13 cellular contexts compared by ENCODE assay signal in genomic region chr2:238440331-238440730, GRCh38. TPM values are rescaled to one million over a fixed set of nuclear protein-coding genes. Genes with fewer than 3 reads are reported as not detected.
A peak's percentile ranks its signal among the peaks of the same experiment; 100 is the strongest.
DNase-seq lines count a peak whose midpoint lies in the region; ATAC-seq and TF ChIP-seq lines count a peak whose summit lies in the region.
"Had no signal": no experiment of that assay in that cellular context is flagged by ENCODE, and none has a peak within 500 bp of the region (broad histone marks: within the 10 kb centered on the region; RNA-seq: fewer than 3 reads in every experiment).

No MANE protein-coding gene starts in this region.

- H3K14ac ChIP-seq in neuronal stem cell (ENCODE audit: low read length), result no peak overlapping the region

- H3K9me2 ChIP-seq in hepatocyte (replicated peaks; ENCODE audit: insufficient read depth), result no peaks in the 10 kb centered on the region

- H3K4me1 ChIP-seq in heart left ventricle (peaks cover 0 to 40% (median 26%) of the 10 kb centered on the region in 12 donors), hepatocyte (ENCODE audit: insufficient read depth) (no peaks in the 10 kb centered on the region), tibial artery (peaks cover 0 to 25% (median 12%) of the 10 kb centered on the region in 4 donors), neuronal stem cell (ENCODE audit: control insufficient read depth in 2 of 2, insufficient read depth in 1 of 2, low read depth in 1 of 2, low read length in 2 of 2) (peaks cover 0 to 7% of the 10 kb centered on the region in 2 donors)

- H3K4me3 ChIP-seq in heart left ventricle (no peak overlapping the region), hepatocyte (no peak overlapping the region), tibial artery (no peak overlapping the region), neuronal stem cell (ENCODE audit: low read length in 2 of 2) (no peak overlapping the region)
- H3K4me3 ChIP-seq: ovary had no signal

- no peaks in the 10 kb centered on the region for H3K9me3 Mint-ChIP-seq in activated T-helper 17 cell treated with anti-CD3 and anti-CD28 coated beads, Interleukin-2, amount 50 U/mL, for 72 hours

- peaks cover 86% of the 10 kb centered on the region for H3K79me2 ChIP-seq in hepatocyte

- TF ChIP-seq CTCF in heart left ventricle (IDR thresholded peaks at IDR 0.05) (no peak), hepatocyte (IDR thresholded peaks at IDR 0.05; ENCODE audit: poor library complexity) (no peak), tibial artery (IDR thresholded peaks at IDR 0.05) (no peak)

- no peak overlapping the region for H4K91ac ChIP-seq in neuronal stem cell (ENCODE audit: low read depth, low read length, poor library complexity)

- H2AFZ ChIP-seq in hepatocyte (no peak overlapping the region), neuronal stem cell (ENCODE audit: low read length) (no peak overlapping the region)

- H3K27ac Mint-ChIP-seq in activated T-helper 17 cell treated with anti-CD3 and anti-CD28 coated beads, Interleukin-2, amount 50 U/mL, for 72 hours, result peak overlapping the region; percentile 92

- H3K23ac ChIP-seq in neuronal stem cell (ENCODE audit: low read depth, low read length, poor library complexity), result no peak overlapping the region

- H4K8ac ChIP-seq in neuronal stem cell (ENCODE audit: low read depth, low read length), result no peak overlapping the region

- TF ChIP-seq POLR2A in heart left ventricle (IDR thresholded peaks at IDR 0.05), result no peak

- H4K20me1 ChIP-seq in hepatocyte (ENCODE audit: insufficient read depth, poor library complexity, severe bottlenecking), result peaks cover 41% of the 10 kb centered on the region

- peaks cover 3% of the 10 kb centered on the region for H3K79me1 ChIP-seq in neuronal stem cell (ENCODE audit: low read depth, low read length)

- no peak overlapping the region for H3K18ac ChIP-seq in neuronal stem cell (ENCODE audit: low read length)

- H3K9ac ChIP-seq in neuronal stem cell (ENCODE audit: low read depth, low read length, poor library complexity), result no peak overlapping the region

- no peak overlapping the region for H3K4ac ChIP-seq in neuronal stem cell (ENCODE audit: low read length)

- peak overlapping the region in 11 of 12 donors; percentile 40 to 83 (median 70) for H3K27ac ChIP-seq in heart left ventricle
- peak overlapping the region; percentile 66 for H3K27ac ChIP-seq in hepatocyte
- H3K27ac ChIP-seq in tibial artery, result peak overlapping the region; percentile 34 to 57
- H3K27ac ChIP-seq in neuronal stem cell (replicated peaks; ENCODE audit: low read length), result no peak overlapping the region
- H3K27ac ChIP-seq: ovary had no signal

- H3K4me3 Mint-ChIP-seq in activated T-helper 17 cell treated with anti-CD3 and anti-CD28 coated beads, Interleukin-2, amount 50 U/mL, for 72 hours, result peak overlapping the region; percentile 77

- H2AK5ac ChIP-seq in neuronal stem cell (ENCODE audit: low read depth, low read length), result no peak overlapping the region

- intact Hi-C loops in heart left ventricle (cut with DNase I) (no loop called here), left ventricle myocardium superior (cut with micrococcal nuclease) (no loop called here), tibial artery (cut with DNase I; ENCODE audit: low total_unique reads) (no loop called here)

- H3K36me3 ChIP-seq in heart left ventricle (peaks cover 0 to 50% (median 22%) of the 10 kb centered on the region in 9 donors), hepatocyte (replicated peaks; ENCODE audit: insufficient read depth, low read depth) (no peaks in the 10 kb centered on the region), tibial artery (peaks cover 18 to 23% (median 22%) of the 10 kb centered on the region in 3 donors), neuronal stem cell (replicated peaks in 1 of 2; ENCODE audit: control insufficient read depth in 2 of 2, insufficient read depth in 2 of 2, low read length in 2 of 2) (peaks cover 18 to 82% of the 10 kb centered on the region in 2 donors)
- H3K36me3 ChIP-seq: ovary had no signal

- H2BK120ac ChIP-seq in neuronal stem cell (ENCODE audit: low read depth, low read length), result no peak overlapping the region

- H3K27me3 ChIP-seq in heart left ventricle (no peaks in the 10 kb centered on the region), hepatocyte (no peaks in the 10 kb centered on the region), tibial artery (no peaks in the 10 kb centered on the region), neuronal stem cell (ENCODE audit: control insufficient read depth in 3 of 3, insufficient read depth in 3 of 3, low read depth in 1 of 3, low read length in 3 of 3) (no peaks in the 10 kb centered on the region)
- H3K27me3 ChIP-seq: ovary had no signal

- H3K27me3 Mint-ChIP-seq in activated T-helper 17 cell treated with anti-CD3 and anti-CD28 coated beads, Interleukin-2, amount 50 U/mL, for 72 hours, result no peaks in the 10 kb centered on the region

- H3K4me2 ChIP-seq in hepatocyte (no peak overlapping the region), neuronal stem cell (ENCODE audit: insufficient read depth, low read length, poor library complexity, severe bottlenecking) (no peak overlapping the region)

- ATAC-seq in heart left ventricle (no peak), left ventricle myocardium superior (no peak), GM19023 (IDR thresholded peaks at IDR 0.05; ENCODE audit: unreplicated experiment) (no peak)
- ATAC-seq in activated T-helper 17 cell treated with anti-CD3 and anti-CD28 coated beads, Interleukin-2, amount 50 U/mL, for 72 hours (replicated peaks), result no peak

- no peak overlapping the region for H2BK15ac ChIP-seq in neuronal stem cell (ENCODE audit: low read length)

- peaks cover 96% of the 10 kb centered on the region for H3K36me3 Mint-ChIP-seq in activated T-helper 17 cell treated with anti-CD3 and anti-CD28 coated beads, Interleukin-2, amount 50 U/mL, for 72 hours (ENCODE audit: low read depth)

- 69 to 80% (median 74%) methylated on average over 4 of the region's 4 CpGs for WGBS in heart left ventricle, 4 donors
- 81% methylated on average over 4 of the region's 4 CpGs for WGBS in hepatocyte (ENCODE audit: low lambda C conversion rate, missing lambda C conversion rate)
- no CpG with 5 or more reads among the region's 4 CpGs for WGBS in neuronal stem cell (ENCODE audit: extremely low coverage in 2 of 2, insufficient read length in 2 of 2, insufficient replicate concordance in 1 of 2), 2 donors

- DNase-seq in heart left ventricle, result no peak
- DNase-seq in left ventricle myocardium superior, result no peak
- DNase-seq in hepatocyte (ENCODE audit: low spot score), result no peak
- DNase-seq in tibial artery, result no peak
- no peak for DNase-seq in neuronal stem cell (ENCODE audit: low spot score)
- DNase-seq in DMS153 treated with DMSO at 0.1 percent for 48 hours (lab: John Stamatoyannopoulos, UW; ENCODE audit: unreplicated experiment), result no peak
- DNase-seq: AML-193; aorta; NCI-H1417; ovary; stimulated activated CD4-positive, alpha-beta T cell treated with anti-CD3 and anti-CD28 coated beads, Interleukin-15, amount 100 ng/mL, for 24 hours had no signal

- H3K9me3 ChIP-seq in heart left ventricle, result no peaks in the 10 kb centered on the region
- no peaks in the 10 kb centered on the region for H3K9me3 ChIP-seq in hepatocyte (ENCODE audit: low read depth)
- H3K9me3 ChIP-seq in tibial artery, result no peaks in the 10 kb centered on the region
- no peaks in the 10 kb centered on the region for H3K9me3 ChIP-seq in neuronal stem cell (replicated peaks in 1 of 2; ENCODE audit: control insufficient read depth in 2 of 2, insufficient read depth in 1 of 2, low read depth in 1 of 2, low read length in 2 of 2)
- H3K9me3 ChIP-seq: ovary had no signal

- H2BK12ac ChIP-seq in neuronal stem cell (ENCODE audit: low read length), result no peak overlapping the region

- no peak overlapping the region for H2BK5ac ChIP-seq in neuronal stem cell (ENCODE audit: low read length)

- H3K4me1 Mint-ChIP-seq in activated T-helper 17 cell treated with anti-CD3 and anti-CD28 coated beads, Interleukin-2, amount 50 U/mL, for 72 hours, result peaks cover 20% of the 10 kb centered on the region

RNA-seq across cellular contexts. Expression of gene ASB1, which starts 13.6 kb away (rescaled TPM):
- total RNA-seq in heart left ventricle (10 to 100 TPM; 32.9 to 53.4 (median 46.7) TPM), left ventricle myocardium superior (60.2 TPM), hepatocyte (13.0 and 19.3 TPM in 2 replicates)
- polyA plus RNA-seq in heart left ventricle (10 to 100 TPM; 31.8 to 57.5 TPM), hepatocyte (27.9 and 30.1 TPM in 2 replicates)
- total RNA-seq in activated T-helper 17 cell treated with anti-CD3 and anti-CD28 coated beads, Interleukin-2, amount 50 U/mL, for 72 hours, result 10 to 100 TPM; 34.0 to 35.3 TPM
- 22.8 TPM for polyA plus RNA-seq in neuronal stem cell (2013, experiment 1 of 2)
- polyA plus RNA-seq in neuronal stem cell (2013, experiment 2 of 2), result 20.5 TPM
